Comparison of ENCODE assay signal across 7 cellular contexts in genomic region chr9:125428060-125428481, GRCh38.
DNase-seq lines count a peak whose midpoint lies in the region; ATAC-seq and TF ChIP-seq lines count a peak whose summit lies in the region.

No MANE protein-coding gene starts in this region.

- H3K4me1 Mint-ChIP-seq in HFFc6 (ENCODE audit: low read depth): no peaks in the 10 kb centered on the region; the same call in 1 of the 2 replicates
- no peaks in the 10 kb centered on the region for H3K4me1 Mint-ChIP-seq in activated T-cell treated with anti-CD3 and anti-CD28 coated beads, Interleukin-2, amount 50 U/mL, for 72 hours (ENCODE audit: low read depth)

- no peak overlapping the region for H3K4me3 Mint-ChIP-seq in HFFc6
- H3K4me3 Mint-ChIP-seq in activated T-cell treated with anti-CD3 and anti-CD28 coated beads, Interleukin-2, amount 50 U/mL, for 72 hours: no peak overlapping the region

- peaks cover 2% of the 10 kb centered on the region for H3K27me3 Mint-ChIP-seq in HFFc6 (ENCODE audit: insufficient read depth)
- H3K27me3 Mint-ChIP-seq in activated T-cell treated with anti-CD3 and anti-CD28 coated beads, Interleukin-2, amount 50 U/mL, for 72 hours (ENCODE audit: low read depth): no peaks in the 10 kb centered on the region

- H3K9me3 Mint-ChIP-seq in HFFc6: no peaks in the 10 kb centered on the region
- H3K9me3 Mint-ChIP-seq in activated T-cell treated with anti-CD3 and anti-CD28 coated beads, Interleukin-2, amount 50 U/mL, for 72 hours: no peaks in the 10 kb centered on the region

- no peaks in the 10 kb centered on the region for H3K36me3 ChIP-seq in lung (ENCODE audit: control insufficient read depth in 2 of 2, insufficient read depth in 2 of 2, low read length in 2 of 2)

- no peak overlapping the region for H3K27ac ChIP-seq in lung (ENCODE audit: low read depth in 1 of 2, low read length in 1 of 2)

- WGBS in lung, 2 donors: 78 to 84% methylated on average over 6 of the region's 6 CpGs

- H3K4me3 ChIP-seq in lung: no peak overlapping the region

- H3K9me3 ChIP-seq in lung (ENCODE audit: control insufficient read depth in 2 of 2, insufficient read depth in 1 of 2, low read length in 1 of 2): no peaks in the 10 kb centered on the region

- TF ChIP-seq CTCF in HFFc6 (IDR thresholded peaks at IDR 0.05) (peak; percentile 77), lung (IDR thresholded peaks at IDR 0.05; ENCODE audit: control extremely low read depth, extremely low read depth) (peak; percentile 7)

- H3K27ac Mint-ChIP-seq in HFFc6: no peak overlapping the region
- no peak overlapping the region for H3K27ac Mint-ChIP-seq in activated T-cell treated with anti-CD3 and anti-CD28 coated beads, Interleukin-2, amount 50 U/mL, for 72 hours

- H3K4me1 ChIP-seq in lung (ENCODE audit: control insufficient read depth in 2 of 2, insufficient read depth in 2 of 2, low read length in 2 of 2): no peaks in the 10 kb centered on the region

- ATAC-seq in activated T-cell treated with anti-CD3 and anti-CD28 coated beads, Interleukin-2, amount 50 U/mL, for 72 hours (replicated peaks in 1 of 2): peak; percentile 53 to 60
- ATAC-seq in lung (ENCODE audit: insufficient read depth, low FRiP score): no peak
- ATAC-seq in HG02610 (IDR thresholded peaks at IDR 0.05; ENCODE audit: unreplicated experiment): no peak

- no peaks in the 10 kb centered on the region for H3K36me3 Mint-ChIP-seq in HFFc6 (ENCODE audit: low read depth)
- H3K36me3 Mint-ChIP-seq in activated T-cell treated with anti-CD3 and anti-CD28 coated beads, Interleukin-2, amount 50 U/mL, for 72 hours (ENCODE audit: insufficient read depth in 2 of 2): no peaks in the 10 kb centered on the region

- DNase-seq in EH (ENCODE audit: low read depth) (peak; percentile 23), HFFc6 (no peak), lung (ENCODE audit: low spot score) (no peak), NCI-H2227 (lab: John Stamatoyannopoulos, UW; ENCODE audit: unreplicated experiment) (no peak), middle frontal gyrus (ENCODE audit: extremely low spot score, low spot score) (no peak)
- DNase-seq in activated T-cell treated with anti-CD3 and anti-CD28 coated beads, Interleukin-2, amount 50 U/mL, for 72 hours: peak; percentile 33 to 42

- H3K27me3 ChIP-seq in lung (ENCODE audit: control insufficient read depth, insufficient read depth): no peaks in the 10 kb centered on the region

Comparison
In these comparisons a context has a peak if more than half of its experiments do, and no peak if none do; other contexts are left out.
1. DNase-seq: peak in EH (single experiment) and activated T-cell treated with anti-CD3 and anti-CD28 coated beads, Interleukin-2, amount 50 U/mL, for 72 hours (2 of 2); none in HFFc6 (single experiment), lung (single experiment), NCI-H2227 (single experiment) and middle frontal gyrus (single experiment).
2. ATAC-seq: peak in activated T-cell treated with anti-CD3 and anti-CD28 coated beads, Interleukin-2, amount 50 U/mL, for 72 hours (2 of 2); none in lung (single experiment) and HG02610 (single experiment).